In the genomic region with DNA sequence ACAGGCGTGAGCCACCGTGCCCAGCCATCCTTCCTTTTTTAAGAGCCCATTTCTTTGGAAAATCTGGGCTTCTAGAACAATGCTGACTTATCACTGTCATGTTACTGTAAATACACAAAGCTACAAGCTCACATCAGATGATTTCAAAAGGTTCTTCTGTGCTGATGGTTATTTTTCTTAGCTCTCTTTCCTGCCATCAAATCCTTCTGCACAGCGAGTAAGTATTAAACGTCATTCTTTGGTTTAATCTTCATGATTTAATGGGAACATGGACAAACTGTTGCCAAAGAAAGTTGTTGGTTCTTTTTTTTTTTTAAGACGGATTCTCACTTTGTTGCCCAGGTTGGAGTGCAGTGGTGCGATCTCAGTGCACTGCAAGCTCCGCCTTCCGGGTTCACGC, we compare ENCODE assay signal across 6 cellular contexts.
"Had no signal": no experiment of that assay in that cellular context is flagged by ENCODE, and none has a peak within 500 bp of the region (broad histone marks: within the 10 kb centered on the region; RNA-seq: fewer than 3 reads in every experiment).

No MANE protein-coding gene starts in this region.

- H3K27ac ChIP-seq: HL-60 had no signal

- DNase-seq: H9, HCEC 1CT had no signal

- H3K4me3 Mint-ChIP-seq: GM23338, H9, IgD-negative memory B cell had no signal

- H3K4me2 ChIP-seq: GM23338 had no signal

- H3K27ac Mint-ChIP-seq: GM23338, H9, IgD-negative memory B cell had no signal

- H3K36me3 Mint-ChIP-seq: IgD-negative memory B cell had no signal

- ATAC-seq: GM23338, HepG2 had no signal

- H3K4me1 Mint-ChIP-seq: IgD-negative memory B cell had no signal

- H3K4me3 ChIP-seq: GM23338 had no signal

- H2AFZ ChIP-seq: GM23338 had no signal
